29 cellular contexts compared by ENCODE assay signal in genomic region chr2:237083026-237083425, GRCh38.
"Had no signal": no experiment of that assay in that cellular context is flagged by ENCODE, and none has a peak within 500 bp of the region (broad histone marks: within the 10 kb centered on the region; RNA-seq: fewer than 3 reads in every experiment).

No MANE protein-coding gene starts in this region.

- H3K4me3 Mint-ChIP-seq: natural killer cell treated with Interleukin-12 subunit alpha and Interleukin-12 subunit beta and Interleukin-15 and Interleukin-18, amount 100 ng/mL, for 72 hours; stimulated activated memory B cell treated with anti-CD40 and anti-IgM and Interleukin-4, amounts not matched to agents 10 μg/mL and 1 μg/mL and 100 μg/mL, for 72 hours had no signal

- H3K9me3 Mint-ChIP-seq: immature natural killer cell; naive B cell; natural killer cell treated with Interleukin-12 subunit alpha and Interleukin-12 subunit beta and Interleukin-15 and Interleukin-18, amount 100 ng/mL, for 72 hours; stimulated activated memory B cell treated with anti-CD40 and anti-IgM and Interleukin-4, amounts not matched to agents 10 μg/mL and 1 μg/mL and 100 μg/mL, for 72 hours had no signal

- H3K27ac ChIP-seq: coronary artery, lower lobe of right lung, ovary, psoas muscle, skin epidermis, spleen, testis, tibial artery, upper lobe of left lung had no signal

- H3K27ac Mint-ChIP-seq: immature natural killer cell; mesothelial cell of epicardium; stimulated activated memory B cell treated with anti-CD40 and anti-IgM and Interleukin-4, amounts not matched to agents 10 μg/mL and 1 μg/mL and 100 μg/mL, for 72 hours had no signal

- H3K27me3 Mint-ChIP-seq: stimulated activated memory B cell treated with anti-CD40 and anti-IgM and Interleukin-4, amounts not matched to agents 10 μg/mL and 1 μg/mL and 100 μg/mL, for 72 hours had no signal

- DNase-seq: dermis blood vessel endothelial cell; effector memory CD4-positive, alpha-beta T cell; erythroblast; hypothalamus; immature natural killer cell; islet precursor cell; kidney glomerular epithelial cell; left ventricle myocardium superior; lower lobe of right lung; mesenchymal stem cell; mucosa of descending colon; naive B cell; occipital lobe; ovary; posterior cingulate gyrus; psoas muscle; right cardiac atrium; spleen; stimulated activated CD4-positive, alpha-beta T cell treated with anti-CD3 and anti-CD28 coated beads, Interleukin-4, amount 100 ng/mL, for 4 hours; stimulated activated naive CD8-positive, alpha-beta T cell treated with anti-CD3 and anti-CD28 coated beads, Interleukin-15, Interleukin-2, amounts not matched to agents 100 U/mL and 50 U/mL, for 24 hours; substantia nigra; testis; tibial artery; upper lobe of left lung had no signal

- H3K9me3 ChIP-seq: lower lobe of right lung, mucosa of descending colon, ovary, psoas muscle, spleen, testis, tibial artery, upper lobe of left lung had no signal

- H3K4me3 ChIP-seq: coronary artery, lower lobe of right lung, mucosa of descending colon, ovary, psoas muscle, skin epidermis, spleen, testis, tibial artery, upper lobe of left lung had no signal

- H3K36me3 ChIP-seq: ovary, tibial artery had no signal

- H3K27me3 ChIP-seq: ovary, spleen, testis, tibial artery, upper lobe of left lung had no signal

- H3K36me3 Mint-ChIP-seq: immature natural killer cell; naive B cell; natural killer cell treated with Interleukin-12 subunit alpha and Interleukin-12 subunit beta and Interleukin-15 and Interleukin-18, amount 100 ng/mL, for 72 hours; stimulated activated memory B cell treated with anti-CD40 and anti-IgM and Interleukin-4, amounts not matched to agents 10 μg/mL and 1 μg/mL and 100 μg/mL, for 72 hours had no signal

- ATAC-seq: left ventricle myocardium superior; lower lobe of right lung; mucosa of descending colon; natural killer cell treated with Interleukin-12 subunit alpha and Interleukin-12 subunit beta and Interleukin-15 and Interleukin-18, amount 100 ng/mL, for 72 hours; psoas muscle; right cardiac atrium; stimulated activated memory B cell treated with anti-CD40 and anti-IgM and Interleukin-4, amounts not matched to agents 10 μg/mL and 1 μg/mL and 100 μg/mL, for 72 hours; stimulated activated naive CD8-positive, alpha-beta T cell treated with anti-CD3 and anti-CD28 coated beads, Interleukin-15, Interleukin-2, amounts not matched to agents 100 U/mL and 50 U/mL, for 24 hours had no signal
